ENCODE assay signal across 11 cellular contexts in the genomic region with DNA sequence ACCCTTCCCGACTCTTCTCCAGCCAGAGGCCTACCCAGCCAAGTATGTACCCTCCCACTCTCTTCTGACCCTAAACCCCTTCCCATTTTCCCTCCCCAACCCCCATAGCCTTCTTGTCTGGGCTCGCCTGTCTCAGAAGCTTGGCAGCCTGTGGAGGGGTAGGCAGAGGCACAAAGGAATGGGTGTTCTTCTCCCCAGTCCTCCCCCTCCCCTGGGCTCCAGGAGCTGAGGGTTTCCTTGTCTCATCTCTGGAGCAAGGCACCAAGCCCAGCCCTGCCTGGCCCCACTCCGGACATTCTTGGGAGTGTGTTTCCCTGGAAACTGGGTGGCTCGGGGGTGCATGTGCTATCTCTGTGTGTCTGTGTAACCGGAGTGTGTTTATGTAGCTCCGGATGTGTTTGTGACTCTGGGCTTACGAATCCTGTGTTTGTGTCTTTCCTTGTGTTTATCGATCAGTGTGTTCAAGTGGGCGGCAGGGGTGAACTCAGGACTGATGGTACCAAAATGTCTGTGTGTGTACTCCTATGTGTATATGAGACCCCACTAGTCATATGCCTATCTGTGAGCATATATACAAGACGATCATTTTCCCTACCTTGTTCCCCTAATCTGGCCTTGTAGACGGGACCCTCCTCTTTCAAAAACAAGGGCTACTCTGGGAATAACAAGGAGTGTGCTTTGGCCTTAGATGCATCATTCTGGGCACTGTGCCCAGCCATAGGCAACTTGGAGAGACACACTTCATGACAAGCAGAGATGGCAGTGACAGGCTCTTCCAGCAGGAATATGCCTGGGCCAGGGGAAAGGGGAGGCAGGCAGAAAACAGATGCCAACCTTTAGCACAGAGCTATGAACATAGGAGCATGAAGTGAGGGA. TPM values are rescaled to one million over a fixed set of nuclear protein-coding genes. Genes with fewer than 3 reads are reported as not detected.
DNase-seq lines count a peak whose midpoint lies in the region; ATAC-seq, FAIRE-seq and TF ChIP-seq lines count a peak whose summit lies in the region.
"Had no signal": no experiment of that assay in that cellular context is flagged by ENCODE, and none has a peak within 500 bp of the region (broad histone marks: within the 10 kb centered on the region; RNA-seq: fewer than 3 reads in every experiment).

No MANE protein-coding gene starts in this region.

- H3K9me3 Mint-ChIP-seq in activated naive CD4-positive, alpha-beta T cell treated with anti-CD3 and anti-CD28 coated beads, Interleukin-2, amount 50 U/mL, for 24 hours: no peaks in the 10 kb centered on the region
- no peaks in the 10 kb centered on the region for H3K9me3 Mint-ChIP-seq in activated naive CD4-positive, alpha-beta T cell treated with anti-CD3 and anti-CD28 coated beads, Interleukin-2, amount 10 ng/mL, durations not matched to agents 7 days and 5 days

- TF ChIP-seq POLR2A in vagina (IDR thresholded peaks at IDR 0.05): no peak

- no peaks in the 10 kb centered on the region for H3K9me3 ChIP-seq in muscle layer of colon (ENCODE audit: low read length)
- no peaks in the 10 kb centered on the region for H3K9me3 ChIP-seq in vagina

- CTCF ChIA-PET in activated naive CD4-positive, alpha-beta T cell treated with anti-CD3 and anti-CD28 coated beads, Interleukin-2, amount 10 ng/mL, durations not matched to agents 7 days and 5 days (lab: Charles Lee): interaction anchor here (1.3 to 2.0 kb wide), 3 partner anchors 10 to 42 kb away, joined by 5 to 8 read pairs (median 6); no protein-coding TSS in a partner anchor

- H3K4me1 ChIP-seq in muscle layer of colon (ENCODE audit: insufficient read depth, low read length) (peaks cover 52% of the 10 kb centered on the region), vagina (peaks cover 69% of the 10 kb centered on the region)

- no peak overlapping the region for H3K4me3 Mint-ChIP-seq in activated naive CD4-positive, alpha-beta T cell treated with anti-CD3 and anti-CD28 coated beads, Interleukin-2, amount 50 U/mL, for 24 hours
- H3K4me3 Mint-ChIP-seq in activated naive CD4-positive, alpha-beta T cell treated with anti-CD3 and anti-CD28 coated beads, Interleukin-2, amount 10 ng/mL, durations not matched to agents 7 days and 5 days: no peak overlapping the region
- H3K4me3 Mint-ChIP-seq: B cell had no signal

- H3K27me3 Mint-ChIP-seq in activated naive CD4-positive, alpha-beta T cell treated with anti-CD3 and anti-CD28 coated beads, Interleukin-2, amount 50 U/mL, for 24 hours: no peaks in the 10 kb centered on the region
- H3K27me3 Mint-ChIP-seq in activated naive CD4-positive, alpha-beta T cell treated with anti-CD3 and anti-CD28 coated beads, Interleukin-2, amount 10 ng/mL, durations not matched to agents 7 days and 5 days: peaks cover 64% of the 10 kb centered on the region

- FAIRE-seq in D721Med (lab: Jason Lieb, UNC): no peak

- no peaks in the 10 kb centered on the region for H3K27me3 ChIP-seq in muscle layer of colon (ENCODE audit: control insufficient read depth in 1 of 2, insufficient read depth in 2 of 2, low read length in 2 of 2)
- no peaks in the 10 kb centered on the region for H3K27me3 ChIP-seq in vagina

- H3K4me3 ChIP-seq in muscle layer of colon (ENCODE audit: low read depth in 1 of 2, low read length in 2 of 2) (no peak overlapping the region), vagina (peak overlapping the region in 1 of 2 donors; percentile 6)

- H3K36me3 Mint-ChIP-seq in activated naive CD4-positive, alpha-beta T cell treated with anti-CD3 and anti-CD28 coated beads, Interleukin-2, amount 50 U/mL, for 24 hours: peaks cover 2% of the 10 kb centered on the region
- H3K36me3 Mint-ChIP-seq in activated naive CD4-positive, alpha-beta T cell treated with anti-CD3 and anti-CD28 coated beads, Interleukin-2, amount 10 ng/mL, durations not matched to agents 7 days and 5 days: no peaks in the 10 kb centered on the region

- H3K4me1 Mint-ChIP-seq in activated naive CD4-positive, alpha-beta T cell treated with anti-CD3 and anti-CD28 coated beads, Interleukin-2, amount 50 U/mL, for 24 hours: peaks cover 14% of the 10 kb centered on the region
- peaks cover 13% of the 10 kb centered on the region for H3K4me1 Mint-ChIP-seq in activated naive CD4-positive, alpha-beta T cell treated with anti-CD3 and anti-CD28 coated beads, Interleukin-2, amount 10 ng/mL, durations not matched to agents 7 days and 5 days

- intact Hi-C loops in vagina (cut with DNase I): no loop called here

- H3K36me3 ChIP-seq in muscle layer of colon (ENCODE audit: insufficient read depth, low read length): peaks cover 28% of the 10 kb centered on the region
- peaks cover 0 to 27% of the 10 kb centered on the region in 2 donors for H3K36me3 ChIP-seq in vagina

- DNase-seq in activated naive CD4-positive, alpha-beta T cell treated with anti-CD3 and anti-CD28 coated beads, Interleukin-2, amount 10 ng/mL, durations not matched to agents 7 days and 5 days: no peak
- DNase-seq in epithelial cell of prostate (ENCODE audit: low read depth, low spot score) (no peak), vagina (ENCODE audit: extremely low spot score in 2 of 2) (no peak), D721Med (ENCODE audit: insufficient read length, low spot score) (no peak)
- DNase-seq: activated naive CD4-positive, alpha-beta T cell; NCI-H2081 treated with DMSO at 0.1 percent for 48 hours had no signal

- no peak for TF ChIP-seq CTCF in vagina (IDR thresholded peaks at IDR 0.05)
- TF ChIP-seq CTCF in D721Med (IDR thresholded peaks at IDR 0.05; ENCODE audit: insufficient read depth, missing control alignments): no peak

- ATAC-seq in GM19023 (IDR thresholded peaks at IDR 0.05; ENCODE audit: unreplicated experiment) (no peak), HG03565 (IDR thresholded peaks at IDR 0.05; ENCODE audit: unreplicated experiment) (no peak)

- peak overlapping the region; percentile 18 for H3K27ac Mint-ChIP-seq in activated naive CD4-positive, alpha-beta T cell treated with anti-CD3 and anti-CD28 coated beads, Interleukin-2, amount 50 U/mL, for 24 hours
- no peak overlapping the region for H3K27ac Mint-ChIP-seq in activated naive CD4-positive, alpha-beta T cell treated with anti-CD3 and anti-CD28 coated beads, Interleukin-2, amount 10 ng/mL, durations not matched to agents 7 days and 5 days
- H3K27ac Mint-ChIP-seq: B cell had no signal

- H3K27ac ChIP-seq in epithelial cell of prostate: peak overlapping the region; percentile 80
- peak overlapping the region; percentile 50 for H3K27ac ChIP-seq in muscle layer of colon (ENCODE audit: low read depth, low read length)
- H3K27ac ChIP-seq in vagina: peak overlapping the region; percentile 90

- H3K9ac ChIP-seq in muscle layer of colon (ENCODE audit: low read length): no peak overlapping the region

RNA-seq across cellular contexts. Expression of gene PHLDB1, which starts 10.9 kb away (rescaled TPM):
- 119 TPM for total RNA-seq in vagina

RNA-seq across cellular contexts. Expression of gene ARCN1, which starts 46.1 kb away (rescaled TPM):
- total RNA-seq in vagina: 78.6 TPM

RNA-seq across cellular contexts. Expression of gene IFT46, which starts 52.6 kb away (rescaled TPM):
- total RNA-seq in vagina: 30.0 TPM
